29 cellular contexts compared by ENCODE assay signal in genomic region chr2:39373403-39373802, GRCh38.
"Had no signal": no experiment of that assay in that cellular context is flagged by ENCODE, and none has a peak within 500 bp of the region (broad histone marks: within the 10 kb centered on the region; RNA-seq: fewer than 3 reads in every experiment).

No MANE protein-coding gene starts in this region.

- DNase-seq: colonic mucosa; cortex of kidney; dermis blood vessel endothelial cell; dorsolateral prefrontal cortex; effector CD4-positive, alpha-beta T cell; effector CD8-positive, alpha-beta T cell; effector memory CD4-positive, alpha-beta T cell; effector memory CD8-positive, alpha-beta T cell; endodermal cell; erythroblast; esophagus squamous epithelium; foreskin fibroblast; foreskin keratinocyte; foreskin melanocyte; gastrocnemius medialis; glutamatergic neuron; head of caudate nucleus; heart left ventricle; heart right ventricle had no signal

- H3K36me3 ChIP-seq: colonic mucosa, gastrocnemius medialis had no signal

- H3K27me3 Mint-ChIP-seq: dendritic cell treated with granulocyte-macrophage colony-stimulating factor and Interleukin-4, amounts not matched to agents 40 ng/mL and 50 ng/mL, for 4 days; effector memory CD8-positive, alpha-beta T cell had no signal

- ATAC-seq: effector memory CD8-positive, alpha-beta T cell; esophagus mucosa; foreskin keratinocyte; gastrocnemius medialis; gastroesophageal sphincter; heart left ventricle; heart right ventricle had no signal

- FAIRE-seq: colon, endometrium, endothelial cell of umbilical vein, frontal cortex had no signal

- H3K4me1 ChIP-seq: colonic mucosa, esophagus squamous epithelium, foreskin keratinocyte had no signal

- H3K27me3 ChIP-seq: colonic mucosa, dorsolateral prefrontal cortex, esophagus muscularis mucosa, esophagus squamous epithelium, foreskin keratinocyte, gastrocnemius medialis, gastroesophageal sphincter, heart left ventricle, heart right ventricle had no signal

- H3K4me3 ChIP-seq: colonic mucosa, coronary artery, dorsolateral prefrontal cortex, esophagus muscularis mucosa, esophagus squamous epithelium, gastrocnemius medialis, gastroesophageal sphincter, heart left ventricle, heart right ventricle had no signal

- H3K4me3 Mint-ChIP-seq: dendritic cell treated with granulocyte-macrophage colony-stimulating factor and Interleukin-4, amounts not matched to agents 40 ng/mL and 50 ng/mL, for 4 days; effector memory CD8-positive, alpha-beta T cell; endodermal cell had no signal

- H3K27ac Mint-ChIP-seq: dendritic cell treated with granulocyte-macrophage colony-stimulating factor and Interleukin-4, amounts not matched to agents 40 ng/mL and 50 ng/mL, for 4 days; effector memory CD8-positive, alpha-beta T cell; endodermal cell had no signal

- H3K27ac ChIP-seq: colonic mucosa, coronary artery, dorsolateral prefrontal cortex, epithelial cell of prostate, esophagus muscularis mucosa, esophagus squamous epithelium, foreskin keratinocyte, gastrocnemius medialis, gastroesophageal sphincter, heart left ventricle, heart right ventricle had no signal

- H3K9me3 ChIP-seq: colonic mucosa, esophagus muscularis mucosa, esophagus squamous epithelium, gastrocnemius medialis, gastroesophageal sphincter had no signal
